1 cellular context compared by ENCODE assay signal in genomic region chr7:32957326-32958045, GRCh38.
TF ChIP-seq lines count a peak whose summit lies in the region.

FKBP9 (plus strand) TSS chr7:32957440; CDS start chr7:32957574, 134 bp downstream.

TF ChIP-seq in HepG2, 621 proteins besides CTCF, POLR2A, EP300 and RAD21 (continued from another document and continues in another):
- TF ChIP-seq HNRNPK (IDR thresholded peaks at IDR 0.05; ENCODE audit: low read depth, low read length, poor library complexity, severe bottlenecking) (no peak), SMAD3 (CRISPR knock-in tag; IDR thresholded peaks at IDR 0.05) (no peak), ZNF264 (CRISPR knock-in tag; IDR thresholded peaks at IDR 0.05) (no peak; the same call in 1 of the 2 replicates), ZBED4 (CRISPR knock-in tag; IDR thresholded peaks at IDR 0.05; ENCODE audit: borderline replicate concordance) (0 out of 2 replicates have a peak, but pooled peaks have one; percentile 48), TBX3 (IDR thresholded peaks at IDR 0.05; ENCODE audit: borderline replicate concordance) (no peak), ZNF333 (CRISPR knock-in tag; IDR thresholded peaks at IDR 0.05; ENCODE audit: borderline replicate concordance) (no peak; the same call in 1 of the 2 replicates), SRSF9 (IDR thresholded peaks at IDR 0.05; ENCODE audit: borderline replicate concordance, insufficient read depth, low read depth, low read length, poor library complexity, severe bottlenecking) (no peak), ZNF3 (CRISPR knock-in tag; IDR thresholded peaks at IDR 0.05) (no peak), FOSL1 (CRISPR knock-in tag; IDR thresholded peaks at IDR 0.05; ENCODE audit: borderline replicate concordance) (no peak), RFX3 (CRISPR knock-in tag; IDR thresholded peaks at IDR 0.05) (no peak), NFYB (CRISPR knock-in tag; IDR thresholded peaks at IDR 0.05) (0 out of 2 replicates have a peak, but pooled peaks have one; percentile 13), GRHL1 (CRISPR knock-in tag; conservative IDR thresholded peaks at IDR 0.05) (no peak), TBL1XR1 (IDR thresholded peaks at IDR 0.05; ENCODE audit: borderline replicate concordance, low read length, partially characterized antibody) (no peak), ZNF775 (CRISPR knock-in tag; IDR thresholded peaks at IDR 0.05; ENCODE audit: borderline replicate concordance) (no peak), SMARCC2 (IDR thresholded peaks at IDR 0.05) (no peak), PHF21A (CRISPR knock-in tag; IDR thresholded peaks at IDR 0.05) (peak; percentile 62), PRDM4 (CRISPR knock-in tag; IDR thresholded peaks at IDR 0.05; ENCODE audit: borderline replicate concordance) (no peak), RFXANK (CRISPR knock-in tag; IDR thresholded peaks at IDR 0.05) (no peak), ZSCAN25 (CRISPR knock-in tag; IDR thresholded peaks at IDR 0.05) (no peak; the same call in 1 of the 2 replicates), AHDC1 (CRISPR knock-in tag; IDR thresholded peaks at IDR 0.05; ENCODE audit: borderline replicate concordance) (no peak), ZNF639 (CRISPR knock-in tag; conservative IDR thresholded peaks at IDR 0.05) (peak; percentile 54; the same call in 1 of the 2 replicates), CHCHD3 (CRISPR knock-in tag; IDR thresholded peaks at IDR 0.05) (no peak), FOXP4 (CRISPR knock-in tag; IDR thresholded peaks at IDR 0.05) (peak; percentile 64; the same call in 1 of the 2 replicates), ZNF230 (CRISPR knock-in tag; IDR thresholded peaks at IDR 0.05) (no peak; the same call in none of the 2 replicates), ZNF142 (CRISPR knock-in tag; IDR thresholded peaks at IDR 0.05) (peak; percentile 45; the same call in 1 of the 2 replicates), DRAP1 (CRISPR knock-in tag; IDR thresholded peaks at IDR 0.05) (peak; percentile 77), ZMYM3 (CRISPR knock-in tag; IDR thresholded peaks at IDR 0.05) (peak; percentile 76), TARDBP (CRISPR knock-in tag; IDR thresholded peaks at IDR 0.05) (peak; percentile 54; the same call in 1 of the 2 replicates), ZNF576 (CRISPR knock-in tag; IDR thresholded peaks at IDR 0.05) (no peak), HMGA1 (CRISPR knock-in tag; conservative IDR thresholded peaks at IDR 0.05) (no peak), KLF9 (CRISPR knock-in tag; IDR thresholded peaks at IDR 0.05; ENCODE audit: low read depth) (peak; percentile 71; the same call in 1 of the 2 replicates)
